Comparison of ENCODE assay signal across 29 cellular contexts in the genomic region with DNA sequence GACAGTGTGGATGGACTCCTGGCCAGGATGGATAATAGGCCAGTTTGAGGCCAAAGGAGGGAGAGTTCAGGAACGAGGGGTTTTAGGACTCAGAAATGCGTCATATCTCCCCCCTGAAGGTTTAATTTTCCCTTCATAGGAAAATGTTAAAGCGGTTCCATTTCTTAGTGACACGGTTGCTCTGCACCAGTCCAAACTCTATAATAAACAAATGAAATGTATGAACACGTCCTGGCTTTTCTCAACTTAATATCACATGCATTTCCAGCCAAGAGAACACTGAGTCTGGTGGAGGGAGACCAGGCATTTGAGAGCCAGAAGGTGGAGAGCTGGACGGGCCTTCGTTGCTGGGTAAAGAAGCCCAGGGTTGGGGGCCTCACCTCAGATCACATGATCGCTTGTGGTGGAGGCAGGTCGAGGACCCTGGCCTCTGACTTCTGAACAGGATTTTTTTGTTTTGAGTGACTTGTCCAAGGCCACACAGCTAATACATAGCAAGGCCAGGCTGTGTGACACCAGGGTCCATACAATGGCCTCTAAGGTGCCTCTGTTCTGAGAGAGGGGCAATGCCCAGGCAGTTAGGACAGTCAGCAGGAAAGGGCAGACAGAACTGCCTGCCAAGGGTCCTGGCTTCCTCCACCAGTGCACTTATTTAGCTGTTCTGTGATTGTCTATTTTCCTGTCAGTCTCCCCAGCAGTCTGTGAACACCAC. TPM values are rescaled to one million over a fixed set of nuclear protein-coding genes. Genes with fewer than 3 reads are reported as not detected.
DNase-seq lines count a peak whose midpoint lies in the region; ATAC-seq and TF ChIP-seq lines count a peak whose summit lies in the region.
"Had no signal": no experiment of that assay in that cellular context is flagged by ENCODE, and none has a peak within 500 bp of the region (broad histone marks: within the 10 kb centered on the region; RNA-seq: fewer than 3 reads in every experiment).

No MANE protein-coding gene starts in this region.

- H3K9ac ChIP-seq in liver (ENCODE audit: low read depth in 1 of 2, low read length in 2 of 2) = no peak overlapping the region
- H3K9ac ChIP-seq: GM23248 had no signal

- TF ChIP-seq CTCF in right atrium auricular region (IDR thresholded peaks at IDR 0.05) = no peak
- no peak for TF ChIP-seq CTCF in liver (IDR thresholded peaks at IDR 0.05; ENCODE audit: low read depth, low read length, missing input control)

- 89% methylated on average over 9 of the region's 9 CpGs for WGBS in liver

- H3K36me3 ChIP-seq in right atrium auricular region = no peaks in the 10 kb centered on the region
- no peaks in the 10 kb centered on the region for H3K36me3 ChIP-seq in liver (ENCODE audit: control insufficient read depth in 4 of 4, insufficient read depth in 3 of 4, low read depth in 1 of 4, low read length in 3 of 4)
- H3K36me3 ChIP-seq: brain microvascular endothelial cell had no signal

- intact Hi-C loops in Right ventricle myocardium superior (cut with DNase I) = no loop called here
- intact Hi-C loops in sciatic nerve (cut with DNase I) = no loop called here

- TF ChIP-seq RAD21 in liver (IDR thresholded peaks at IDR 0.05) = no peak

- DNase-seq in Right ventricle myocardium superior (no peak), right atrium auricular region (ENCODE audit: low spot score) (no peak), sciatic nerve (ENCODE audit: low spot score) (peak; percentile 32), SW480 (ENCODE audit: low spot score) (no peak), erythroblast (lab: John Stamatoyannopoulos, UW) (no peak), H4 (ENCODE audit: low spot score) (no peak)
- DNase-seq: activated CD4-positive, alpha-beta memory T cell treated with anti-CD3 and anti-CD28 coated beads, Interleukin-2, amount 10 ng/mL, durations not matched to agents 7 days and 5 days; activated CD8-positive, alpha-beta memory T cell treated with anti-CD3 and anti-CD28 coated beads, Interleukin-2, amount 50 U/mL, for 4 hours; activated naive CD4-positive, alpha-beta T cell treated with anti-CD3 and anti-CD28 coated beads, Interleukin-2, amount 50 U/mL, for 16 hours; amniotic stem cell; brain microvascular endothelial cell; DMS79; GDM1; GM23248; hypothalamus; naive thymus-derived CD8-positive, alpha-beta T cell; NCI-H1048; NCI-H1694; NCI-H748 treated with DMSO at 0.1 percent for 48 hours; retina; SIG-M5; trophoblast cell had no signal

- ATAC-seq in Right ventricle myocardium superior (ENCODE audit: poor library complexity) = peak; percentile 58
- no peak for ATAC-seq in sciatic nerve
- no peak for ATAC-seq in GM18870 (IDR thresholded peaks at IDR 0.05; ENCODE audit: unreplicated experiment)
- ATAC-seq: naive thymus-derived CD8-positive, alpha-beta T cell had no signal

- H3K27me3 ChIP-seq in right atrium auricular region (no peaks in the 10 kb centered on the region), liver (ENCODE audit: control insufficient read depth in 4 of 4, insufficient read depth in 4 of 4, low read length in 3 of 4) (no peaks in the 10 kb centered on the region)
- H3K27me3 ChIP-seq: brain microvascular endothelial cell had no signal

- no peak overlapping the region for H3K4me3 ChIP-seq in right atrium auricular region
- no peak overlapping the region for H3K4me3 ChIP-seq in liver (ENCODE audit: low read depth in 1 of 3, low read length in 3 of 3)
- H3K4me3 ChIP-seq: GM23248 had no signal

- TF ChIP-seq POLR2A in erythroblast (IDR thresholded peaks at IDR 0.05; ENCODE audit: low read length) = no peak

- H3K27ac ChIP-seq in right atrium auricular region (peak overlapping the region in 1 of 2 donors; percentile 1), liver (ENCODE audit: low read depth in 1 of 2, low read length in 2 of 2) (peak overlapping the region in 1 of 2 donors; percentile 23)
- H3K27ac ChIP-seq: brain microvascular endothelial cell, GM23248 had no signal

- no peaks in the 10 kb centered on the region for H3K4me1 ChIP-seq in right atrium auricular region
- peaks cover 0 to 4% (median 0%) of the 10 kb centered on the region in 4 donors for H3K4me1 ChIP-seq in liver (ENCODE audit: control insufficient read depth in 4 of 4, insufficient read depth in 4 of 4, low read length in 3 of 4)

- H3K9me3 ChIP-seq in right atrium auricular region (no peaks in the 10 kb centered on the region), liver (ENCODE audit: control insufficient read depth in 4 of 4, low read length in 3 of 4) (no peaks in the 10 kb centered on the region)

TF ChIP-seq in liver, 16 proteins besides CTCF, POLR2A, EP300 and RAD21:
- peak; percentile 80 for TF ChIP-seq NR2F2 (IDR thresholded peaks at IDR 0.05)
- TF ChIP-seq, protein P1, sequence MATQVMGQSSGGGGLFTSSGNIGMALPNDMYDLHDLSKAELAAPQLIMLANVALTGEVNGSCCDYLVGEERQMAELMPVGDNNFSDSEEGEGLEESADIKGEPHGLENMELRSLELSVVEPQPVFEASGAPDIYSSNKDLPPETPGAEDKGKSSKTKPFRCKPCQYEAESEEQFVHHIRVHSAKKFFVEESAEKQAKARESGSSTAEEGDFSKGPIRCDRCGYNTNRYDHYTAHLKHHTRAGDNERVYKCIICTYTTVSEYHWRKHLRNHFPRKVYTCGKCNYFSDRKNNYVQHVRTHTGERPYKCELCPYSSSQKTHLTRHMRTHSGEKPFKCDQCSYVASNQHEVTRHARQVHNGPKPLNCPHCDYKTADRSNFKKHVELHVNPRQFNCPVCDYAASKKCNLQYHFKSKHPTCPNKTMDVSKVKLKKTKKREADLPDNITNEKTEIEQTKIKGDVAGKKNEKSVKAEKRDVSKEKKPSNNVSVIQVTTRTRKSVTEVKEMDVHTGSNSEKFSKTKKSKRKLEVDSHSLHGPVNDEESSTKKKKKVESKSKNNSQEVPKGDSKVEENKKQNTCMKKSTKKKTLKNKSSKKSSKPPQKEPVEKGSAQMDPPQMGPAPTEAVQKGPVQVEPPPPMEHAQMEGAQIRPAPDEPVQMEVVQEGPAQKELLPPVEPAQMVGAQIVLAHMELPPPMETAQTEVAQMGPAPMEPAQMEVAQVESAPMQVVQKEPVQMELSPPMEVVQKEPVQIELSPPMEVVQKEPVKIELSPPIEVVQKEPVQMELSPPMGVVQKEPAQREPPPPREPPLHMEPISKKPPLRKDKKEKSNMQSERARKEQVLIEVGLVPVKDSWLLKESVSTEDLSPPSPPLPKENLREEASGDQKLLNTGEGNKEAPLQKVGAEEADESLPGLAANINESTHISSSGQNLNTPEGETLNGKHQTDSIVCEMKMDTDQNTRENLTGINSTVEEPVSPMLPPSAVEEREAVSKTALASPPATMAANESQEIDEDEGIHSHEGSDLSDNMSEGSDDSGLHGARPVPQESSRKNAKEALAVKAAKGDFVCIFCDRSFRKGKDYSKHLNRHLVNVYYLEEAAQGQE (IDR thresholded peaks at IDR 0.05) = no peak
- peak; percentile 41 for TF ChIP-seq SP1 (IDR thresholded peaks at IDR 0.05)
- peak; percentile 29 to 74 for TF ChIP-seq RXRA (IDR thresholded peaks at IDR 0.05)

RNA-seq across cellular contexts. Expression of a gene that starts 11.4 kb away (rescaled TPM):
- total RNA-seq in Right ventricle myocardium superior (0.08 TPM), right atrium auricular region (under 1 TPM; 0.56 to 0.71 TPM), liver (under 1 TPM; 0.28 to 0.59 TPM), sciatic nerve (0.89 TPM)
- polyA plus RNA-seq in liver = under 1 TPM; 0.21 to 0.67 TPM
- total RNA-seq in H4 (2014; rRNA removed; shearing (Covaris generic)) = 0.60 and 2.4 TPM in 2 replicates
- total RNA-seq: A172; activated CD4-positive, alpha-beta memory T cell treated with anti-CD3 and anti-CD28 coated beads, Interleukin-2, amount 10 ng/mL, durations not matched to agents 7 days and 5 days; activated T-helper 1 cell treated with anti-CD3 and anti-CD28 coated beads, Interleukin-12 subunit alpha, Interleukin-12 subunit beta, Interleukin-2, Interleukin-4 antibody, amounts not matched to agents 30 ng/mL and 10 ng/mL and 1 ng/mL, durations not matched to agents 14 hours and 24 hours and 36 hours; chondrocyte; endothelial cell of umbilical vein; GM23248; naive thymus-derived CD8-positive, alpha-beta T cell had no signal
- polyA plus RNA-seq: CD14-positive monocyte; endothelial cell of umbilical vein; naive thymus-derived CD8-positive, alpha-beta T cell had no signal
